Comparison of ENCODE assay signal across 8 cellular contexts in genomic region chr16:56193951-56194726, GRCh38. TPM values are rescaled to one million over a fixed set of nuclear protein-coding genes. Genes with fewer than 3 reads are reported as not detected.
DNase-seq lines count a peak whose midpoint lies in the region; ATAC-seq and TF ChIP-seq lines count a peak whose summit lies in the region.

No MANE protein-coding gene starts in this region.

- H3K4me1 Mint-ChIP-seq in endothelial cell (ENCODE audit: unreplicated experiment): peaks cover 9% of the 10 kb centered on the region

- H3K4me3 Mint-ChIP-seq in endothelial cell (ENCODE audit: unreplicated experiment): no peak overlapping the region

- H3K36me3 Mint-ChIP-seq in endothelial cell (ENCODE audit: low read depth, unreplicated experiment): no peaks in the 10 kb centered on the region

- POLR2A ChIA-PET in GM10248 (lab: Yijun Ruan, JAX): no interaction called here

- no peaks in the 10 kb centered on the region for H3K9me3 Mint-ChIP-seq in endothelial cell (ENCODE audit: unreplicated experiment)

- TF ChIP-seq CTCF in GM10248 (IDR thresholded peaks at IDR 0.05; ENCODE audit: control extremely low read depth, extremely low read depth, low read depth, missing control alignments) (no peak), endothelial cell (IDR thresholded peaks at IDR 0.05; ENCODE audit: unreplicated experiment) (no peak)

- peaks cover 7% of the 10 kb centered on the region for H3K27me3 Mint-ChIP-seq in endothelial cell (ENCODE audit: unreplicated experiment)

- no peak for ATAC-seq in GM21367 (IDR thresholded peaks at IDR 0.05; ENCODE audit: unreplicated experiment)

- H3K27ac Mint-ChIP-seq in endothelial cell (ENCODE audit: unreplicated experiment): no peak overlapping the region

- DNase-seq in GM10248 (ENCODE audit: extremely low spot score): peak; percentile 27
- DNase-seq in NCI-H226: peak; percentile 34
- DNase-seq in activated T-cell treated with anti-CD3 and anti-CD28 coated beads, Interleukin-2, amount 50 U/mL, for 1 hour: peak; percentile 75
- DNase-seq in endothelial cell (ENCODE audit: low spot score): peak; percentile 98
- peak; percentile 75 to 80 for DNase-seq in lung microvascular endothelial cell (ENCODE audit: low read depth in 2 of 2)
- peak; percentile 50 to 71 for DNase-seq in stimulated activated CD4-positive, alpha-beta T cell treated with anti-CD3 and anti-CD28 coated beads, Interleukin-4, amount 100 ng/mL, for 4 hours
- no peak for DNase-seq in GDM1 (lab: John Stamatoyannopoulos, UW)

- CTCF ChIA-PET in GM10248 (lab: Yijun Ruan, JAX): no interaction called here

RNA-seq across cellular contexts. Expression of gene GNAO1, which starts 2.9 kb away (rescaled TPM):
- total RNA-seq in endothelial cell (ENCODE audit: unreplicated experiment): 0.69 TPM
- total RNA-seq in lung microvascular endothelial cell: not detected in 2 replicates
